ENCODE assay signal across 8 cellular contexts in the genomic region with DNA sequence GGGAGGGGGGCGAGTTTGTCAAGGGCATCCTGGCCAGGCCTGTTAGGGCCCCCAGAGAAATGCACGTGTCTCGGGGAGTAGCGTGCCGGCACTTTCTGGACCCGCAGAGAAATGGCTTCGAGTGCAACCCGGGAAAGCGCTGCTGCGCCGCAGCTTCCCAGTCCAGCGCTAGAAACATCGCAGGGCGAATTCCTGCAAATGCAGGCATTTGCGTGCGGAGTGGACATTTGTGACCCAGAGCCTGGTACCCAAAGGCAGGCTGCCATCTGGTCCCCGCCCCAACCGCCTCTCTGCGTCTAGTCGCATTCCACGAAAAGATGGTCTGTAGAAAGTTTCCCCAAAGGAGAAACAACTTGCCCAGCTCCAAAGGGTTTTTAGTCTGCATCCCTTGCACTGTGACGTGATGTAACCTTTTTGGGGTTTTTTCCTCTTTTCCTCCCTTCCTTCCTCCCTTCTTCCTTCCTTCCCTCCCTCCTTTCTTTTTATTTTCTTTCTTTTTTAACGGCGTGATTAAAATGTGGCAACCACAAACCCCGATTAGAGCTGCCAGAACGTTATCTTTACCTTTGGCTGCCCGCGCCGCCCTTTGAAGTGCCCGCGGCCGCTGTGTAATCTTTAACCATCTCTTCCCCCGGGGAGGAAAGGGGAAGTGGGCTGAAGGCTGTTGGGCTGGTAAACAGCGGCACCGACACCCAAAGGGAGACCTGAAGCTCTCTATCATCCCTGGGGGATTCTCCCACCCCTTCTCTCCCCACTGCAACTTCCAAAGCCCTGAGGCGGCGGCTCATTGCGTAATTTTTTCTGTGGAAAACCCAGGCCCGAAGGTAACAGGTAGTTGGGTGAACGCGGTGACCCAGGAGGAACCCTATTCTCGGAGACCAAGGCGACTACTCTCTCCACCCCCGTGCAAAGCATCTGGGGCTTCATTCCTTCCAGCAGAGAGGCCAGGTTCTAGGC. TPM values are rescaled to one million over a fixed set of nuclear protein-coding genes. Genes with fewer than 3 reads are reported as not detected.
DNase-seq lines count a peak whose midpoint lies in the region; ATAC-seq, FAIRE-seq and TF ChIP-seq lines count a peak whose summit lies in the region.

No MANE protein-coding gene starts in this region.

- TF ChIP-seq POLR2A in HepG2 (IDR thresholded peaks at IDR 0.05; ENCODE audit: insufficient read depth in 1 of 2, low read depth in 2 of 2, low read length in 2 of 2), result peak; percentile 12 to 53; a peak in 3 of 4 replicates

- H3K4me3 ChIP-seq in right cardiac atrium (ENCODE audit: low read length) (peak overlapping the region; percentile 12), right atrium auricular region (peak overlapping the region in 1 of 2 donors; percentile 49), astrocyte (ENCODE audit: insufficient read depth, low read depth, low read length) (peak overlapping the region; percentile 60), HepG2 (replicated peaks in 1 of 3; ENCODE audit: insufficient read depth in 1 of 3, low read depth in 2 of 3, low read length in 3 of 3) (peak overlapping the region; percentile 90 to 97 (median 91))

- 4% methylated on average over 44 of the region's 44 CpGs for WGBS in right cardiac atrium
- WGBS in HepG2 (ENCODE audit: low lambda C conversion rate), result under 1% methylated on average over 36 of the region's 44 CpGs

- H3K9me3 Mint-ChIP-seq in astrocyte (ENCODE audit: unreplicated experiment), result peaks cover under 1% of the 10 kb centered on the region

- peaks cover 46% of the 10 kb centered on the region for H3K27me3 Mint-ChIP-seq in astrocyte (ENCODE audit: low read depth, unreplicated experiment)

- no peaks in the 10 kb centered on the region for H3K27me3 ChIP-seq in right cardiac atrium (ENCODE audit: control insufficient read depth, insufficient read depth)
- peaks cover 0 to 9% of the 10 kb centered on the region in 2 donors for H3K27me3 ChIP-seq in right atrium auricular region
- H3K27me3 ChIP-seq in astrocyte (ENCODE audit: insufficient read depth, low read length), result peaks cover 59% of the 10 kb centered on the region
- H3K27me3 ChIP-seq in HepG2 (ENCODE audit: control insufficient read depth in 1 of 2, insufficient read depth in 2 of 2, low read length in 2 of 2), result no peaks in the 10 kb centered on the region; a peak in 2 of 5 replicates

- in situ Hi-C loops in HepG2 (cut with HindIII; ENCODE audit: extremely low pct_ligation_motif_present, low pct_unique_long_range_greater_than_20kb), result no loop called here

- H2AFZ ChIP-seq in astrocyte (ENCODE audit: low read depth, low read length), result peak overlapping the region; percentile 70
- H2AFZ ChIP-seq in HepG2 (ENCODE audit: low read length), result no peak overlapping the region

- no peak for DNase-seq in right cardiac atrium
- DNase-seq in right atrium auricular region (ENCODE audit: low spot score), result no peak
- DNase-seq in astrocyte (ENCODE audit: low read depth), result no peak
- peak; percentile 96 for DNase-seq in HepG2 (ENCODE audit: low spot score)
- peak in 16 of 49 donors; percentile 8 to 48 (median 24) for DNase-seq in substantia nigra (lab: John Stamatoyannopoulos, UW)
- no peak for DNase-seq in NAMALWA (ENCODE audit: low spot score)
- DNase-seq in COR-L47 (lab: John Stamatoyannopoulos, UW), result no peak

- no peaks in the 10 kb centered on the region for H4K20me1 ChIP-seq in astrocyte (ENCODE audit: insufficient read depth, low read length)
- peaks cover 14% of the 10 kb centered on the region for H4K20me1 ChIP-seq in HepG2 (ENCODE audit: insufficient read depth, low read length)

- no peak overlapping the region for H3K27ac ChIP-seq in right cardiac atrium (ENCODE audit: low read length)
- H3K27ac ChIP-seq in right atrium auricular region, result no peak overlapping the region
- no peak overlapping the region for H3K27ac ChIP-seq in astrocyte (ENCODE audit: low read depth, low read length)
- peak overlapping the region; percentile 82 for H3K27ac ChIP-seq in HepG2 (ENCODE audit: extremely low read length, insufficient read depth, low read length)
- H3K27ac ChIP-seq in substantia nigra (ENCODE audit: low read depth, low read length, poor library complexity, severe bottlenecking), result peak overlapping the region; percentile 74

- H3K36me3 ChIP-seq in right atrium auricular region (no peaks in the 10 kb centered on the region), astrocyte (ENCODE audit: insufficient read depth, low read length) (no peaks in the 10 kb centered on the region), HepG2 (replicated peaks in 1 of 2; ENCODE audit: control insufficient read depth in 1 of 2, insufficient read depth in 2 of 2, low read length in 2 of 2) (peaks cover 0 to 2% of the 10 kb centered on the region in 2 experiments; a peak in 1 of 5 replicates)

- H3K4me1 Mint-ChIP-seq in astrocyte (ENCODE audit: low read depth, unreplicated experiment), result peaks cover 7% of the 10 kb centered on the region

- no peak; the same call in 1 of the 2 replicates for TF ChIP-seq RAD21 in HepG2 (CRISPR knock-in tag; IDR thresholded peaks at IDR 0.05)

- POLR2A ChIA-PET in HepG2 (lab: Yijun Ruan, JAX), result interaction anchor here (0.7 to 2.7 kb wide), 11 partner anchors 9 to 314 kb away, joined by 3 to 19 read pairs (median 4); partner anchors contain the start of gene RAB21

- H3K4me2 ChIP-seq in astrocyte (ENCODE audit: low read length), result peak overlapping the region; percentile 92
- H3K4me2 ChIP-seq in HepG2 (ENCODE audit: low read depth, low read length), result peak overlapping the region; percentile 91

- TF ChIP-seq CTCF in right atrium auricular region (IDR thresholded peaks at IDR 0.05) (no peak), astrocyte (IDR thresholded peaks at IDR 0.05; ENCODE audit: insufficient read depth, low read depth, low read length) (no peak), HepG2 (CRISPR knock-in tag; IDR thresholded peaks at IDR 0.05) (no peak)

- peak overlapping the region; percentile 82 for H3K4me3 Mint-ChIP-seq in astrocyte (ENCODE audit: unreplicated experiment)

- TSS peak; percentile 85 for BruUV-seq in HepG2 (replicated peaks; lab: Mats Ljungman, UMichigan)

- intact Hi-C loops in right cardiac atrium (cut with DNase I), result no loop called here
- intact Hi-C loops in HepG2 (cut with micrococcal nuclease; ENCODE audit: unreplicated experiment), result loop anchor here (2.0 to 10.0 kb wide), 4 partner anchors 37 to 307 kb away; no protein-coding TSS in a partner anchor

- ATAC-seq in right cardiac atrium (peak; percentile 11 to 21), HG03571 (IDR thresholded peaks at IDR 0.05; ENCODE audit: unreplicated experiment) (peak; percentile 74), HepG2 (peak; percentile 74)

- TF ChIP-seq EP300 in HepG2 (IDR thresholded peaks at IDR 0.05; ENCODE audit: low read depth in 2 of 2, low read length in 2 of 2) (peak; percentile 70 to 96; a peak in 3 of 4 replicates), HepG2 (CRISPR knock-in tag; IDR thresholded peaks at IDR 0.05; ENCODE audit: borderline replicate concordance) (peak; percentile 98)

- H3K9ac ChIP-seq in astrocyte (ENCODE audit: low read length) (no peak overlapping the region), HepG2 (ENCODE audit: insufficient read depth, low read depth, low read length) (peak overlapping the region; percentile 89)

- H3K4me1 ChIP-seq in right cardiac atrium (ENCODE audit: control insufficient read depth, insufficient read depth, low read length) (no peaks in the 10 kb centered on the region), right atrium auricular region (peaks cover 0 to 24% of the 10 kb centered on the region in 2 donors), astrocyte (ENCODE audit: insufficient read depth, low read length) (peaks cover 19% of the 10 kb centered on the region), HepG2 (ENCODE audit: insufficient read depth, low read length) (peaks cover 57% of the 10 kb centered on the region)

- peak overlapping the region; percentile 16 for H3K27ac Mint-ChIP-seq in astrocyte (ENCODE audit: unreplicated experiment)

- H3K9me3 ChIP-seq in right cardiac atrium (ENCODE audit: control insufficient read depth, low read length) (no peaks in the 10 kb centered on the region), right atrium auricular region (peaks cover 0 to 16% of the 10 kb centered on the region in 2 donors), astrocyte (ENCODE audit: insufficient read depth, low read depth, low read length) (peaks cover 13% of the 10 kb centered on the region), HepG2 (ENCODE audit: low read length) (peaks cover 19% of the 10 kb centered on the region)

- FAIRE-seq in astrocyte (lab: Jason Lieb, UNC), result no peak
- FAIRE-seq in HepG2 (lab: Jason Lieb, UNC), result peak; percentile 86

- H3K36me3 Mint-ChIP-seq in astrocyte (ENCODE audit: low read depth, unreplicated experiment), result no peaks in the 10 kb centered on the region

- H3K79me2 ChIP-seq in astrocyte (ENCODE audit: insufficient read depth, low read length), result no peaks in the 10 kb centered on the region
- H3K79me2 ChIP-seq in HepG2 (ENCODE audit: insufficient read depth, low read length), result peaks cover 62% of the 10 kb centered on the region

- CTCF ChIA-PET in HepG2 (lab: Yijun Ruan, JAX; ENCODE audit: low intra/inter-chr PET ratio, low total read pairs), result no interaction called here

RNA-seq across cellular contexts. Expression of gene LGR5, which starts 1.1 kb away (rescaled TPM):
- under 1 TPM in 2 of 4 donors, not detected in 2; 0.14 to 0.68 TPM for total RNA-seq in right cardiac atrium
- polyA plus RNA-seq in right cardiac atrium, result 0.29 TPM
- under 1 TPM; 0.19 to 0.31 TPM for total RNA-seq in right atrium auricular region
- total RNA-seq in astrocyte, result 0.29 and 0.32 TPM in 2 replicates
- 20.6 and 37.0 TPM in 2 replicates for total RNA-seq in HepG2 (2016; rRNA removed; fragmentation: Illumina TruSeq; extraction: Trizol)
- 2.2 and 2.3 TPM in 2 replicates for total RNA-seq in HepG2 (2016; cell fraction: cytosol; rRNA removed; fragmentation: Illumina TruSeq; extraction: Trizol; ENCODE audit: low read depth)
- total RNA-seq in HepG2 (2016; cell fraction: insoluble cytoplasmic fraction; rRNA removed; fragmentation: Illumina TruSeq; extraction: Trizol), result 17.4 and 40.7 TPM in 2 replicates
- total RNA-seq in HepG2 (2016; cell fraction: membrane; rRNA removed; fragmentation: Illumina TruSeq; extraction: Trizol), result 8.7 and 9.5 TPM in 2 replicates
- 67.0 and 93.5 TPM in 2 replicates for total RNA-seq in HepG2 (2016; cell fraction: nucleus; rRNA removed; fragmentation: Illumina TruSeq; extraction: Trizol)
- polyA plus RNA-seq in HepG2 (2011; rRNA removed), result 69.5 and 121 TPM in 2 replicates
- 39.4 and 44.0 TPM in 2 replicates for polyA plus RNA-seq in HepG2 (2011; cell fraction: cytosol; rRNA removed)
- polyA plus RNA-seq in HepG2 (2011; cell fraction: nucleus; rRNA removed), result 186 and 299 TPM in 2 replicates
- 37.0 and 44.1 TPM in 2 replicates for polyA plus RNA-seq in HepG2 (2012)
- 1.5 and 1.6 TPM in 2 replicates for polyA plus RNA-seq in HepG2 (2016; cell fraction: cytosol; fragmentation: Illumina TruSeq; extraction: Trizol; ENCODE audit: low read depth)
- polyA plus RNA-seq in HepG2 (2016; cell fraction: insoluble cytoplasmic fraction; fragmentation: Illumina TruSeq; extraction: Trizol; ENCODE audit: low read depth), result 20.0 and 21.6 TPM in 2 replicates
- 4.0 TPM in 2 replicates for polyA plus RNA-seq in HepG2 (2016; cell fraction: membrane; fragmentation: Illumina TruSeq; extraction: Trizol; ENCODE audit: low read depth)
- 183 and 193 TPM in 2 replicates for polyA plus RNA-seq in HepG2 (2016; cell fraction: nucleus; fragmentation: Illumina TruSeq; extraction: Trizol; ENCODE audit: insufficient read depth, low read depth)
- polyA minus RNA-seq in HepG2 (2011; rRNA and poly(A)+ RNA removed; ENCODE audit: low replicate concordance), result 0.07 and 94.1 TPM in 2 replicates
- 30.0 and 45.1 TPM in 2 replicates for polyA minus RNA-seq in HepG2 (2011; cell fraction: cytosol; rRNA and poly(A)+ RNA removed)
- polyA minus RNA-seq in HepG2 (2011; cell fraction: nucleus; rRNA and poly(A)+ RNA removed), result 81.4 and 117 TPM in 2 replicates

Comparison
In these comparisons a context has a peak if more than half of its experiments do, and no peak if none do; other contexts are left out.
1. ATAC-seq: peak in every context shown above with its lines; median percentile 74 in HG03571; 74 in HepG2; 16 in right cardiac atrium.
2. H3K27ac ChIP-seq: peak in HepG2 (single experiment) and substantia nigra (single experiment); none in right cardiac atrium (single experiment), right atrium auricular region (0 of 2) and astrocyte (single experiment).